1 cellular context compared by ENCODE assay signal in the genomic region with DNA sequence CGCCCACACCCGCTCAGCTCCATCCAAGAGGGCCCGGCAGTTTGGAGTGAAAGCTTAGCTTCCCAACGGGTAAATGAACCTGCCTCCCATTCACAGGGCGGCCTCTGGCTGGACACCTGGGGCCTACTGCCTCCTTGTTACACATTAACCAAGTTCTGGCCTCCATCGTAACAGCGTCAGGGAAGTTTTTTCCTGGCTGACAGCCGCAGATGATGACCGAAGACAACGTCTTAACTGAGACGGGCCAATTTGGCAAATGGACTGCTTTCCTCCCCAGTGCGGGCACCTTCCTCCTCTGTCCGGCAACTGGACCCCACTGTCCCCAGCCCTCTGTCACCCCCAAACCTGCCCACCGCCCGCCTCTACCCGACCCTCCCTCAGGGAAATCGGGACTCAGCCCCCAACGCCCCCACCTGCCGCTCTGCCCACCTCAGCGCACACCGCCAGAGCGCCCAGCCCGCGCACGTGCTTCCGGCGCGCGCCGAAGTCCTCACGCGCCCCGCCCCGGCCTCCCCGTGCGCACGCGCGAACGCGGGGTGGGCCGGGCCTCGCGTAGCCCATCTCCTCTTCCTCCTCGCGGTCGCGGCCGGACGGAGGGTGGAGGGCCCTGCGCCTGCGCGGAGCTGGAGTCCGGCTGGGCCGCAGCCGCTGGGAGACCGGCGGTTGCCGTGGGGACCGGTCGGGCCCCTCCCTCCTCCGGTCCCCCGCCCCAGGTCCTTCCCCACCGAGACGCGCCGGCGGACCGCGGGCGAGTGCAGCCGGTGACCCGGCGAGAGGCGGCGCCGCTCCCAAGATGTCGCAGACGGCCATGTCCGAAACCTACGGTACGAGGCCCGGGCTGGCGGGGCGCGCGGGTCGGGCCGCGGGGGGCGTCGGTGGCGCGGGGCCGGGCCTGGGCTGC.
A peak's percentile ranks its signal among the peaks of the same experiment; 100 is the strongest.
TF ChIP-seq lines count a peak whose summit lies in the region.

A gene with protein sequence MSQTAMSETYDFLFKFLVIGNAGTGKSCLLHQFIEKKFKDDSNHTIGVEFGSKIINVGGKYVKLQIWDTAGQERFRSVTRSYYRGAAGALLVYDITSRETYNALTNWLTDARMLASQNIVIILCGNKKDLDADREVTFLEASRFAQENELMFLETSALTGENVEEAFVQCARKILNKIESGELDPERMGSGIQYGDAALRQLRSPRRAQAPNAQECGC (plus strand): TSS at position 565 of the 901 bp plus-strand sequence. CDS start 229 bp downstream, at position 794.

TF ChIP-seq in HEK293, 187 proteins besides CTCF, POLR2A, EP300 and RAD21 (continued from another document):
- TF ChIP-seq, protein P1, sequence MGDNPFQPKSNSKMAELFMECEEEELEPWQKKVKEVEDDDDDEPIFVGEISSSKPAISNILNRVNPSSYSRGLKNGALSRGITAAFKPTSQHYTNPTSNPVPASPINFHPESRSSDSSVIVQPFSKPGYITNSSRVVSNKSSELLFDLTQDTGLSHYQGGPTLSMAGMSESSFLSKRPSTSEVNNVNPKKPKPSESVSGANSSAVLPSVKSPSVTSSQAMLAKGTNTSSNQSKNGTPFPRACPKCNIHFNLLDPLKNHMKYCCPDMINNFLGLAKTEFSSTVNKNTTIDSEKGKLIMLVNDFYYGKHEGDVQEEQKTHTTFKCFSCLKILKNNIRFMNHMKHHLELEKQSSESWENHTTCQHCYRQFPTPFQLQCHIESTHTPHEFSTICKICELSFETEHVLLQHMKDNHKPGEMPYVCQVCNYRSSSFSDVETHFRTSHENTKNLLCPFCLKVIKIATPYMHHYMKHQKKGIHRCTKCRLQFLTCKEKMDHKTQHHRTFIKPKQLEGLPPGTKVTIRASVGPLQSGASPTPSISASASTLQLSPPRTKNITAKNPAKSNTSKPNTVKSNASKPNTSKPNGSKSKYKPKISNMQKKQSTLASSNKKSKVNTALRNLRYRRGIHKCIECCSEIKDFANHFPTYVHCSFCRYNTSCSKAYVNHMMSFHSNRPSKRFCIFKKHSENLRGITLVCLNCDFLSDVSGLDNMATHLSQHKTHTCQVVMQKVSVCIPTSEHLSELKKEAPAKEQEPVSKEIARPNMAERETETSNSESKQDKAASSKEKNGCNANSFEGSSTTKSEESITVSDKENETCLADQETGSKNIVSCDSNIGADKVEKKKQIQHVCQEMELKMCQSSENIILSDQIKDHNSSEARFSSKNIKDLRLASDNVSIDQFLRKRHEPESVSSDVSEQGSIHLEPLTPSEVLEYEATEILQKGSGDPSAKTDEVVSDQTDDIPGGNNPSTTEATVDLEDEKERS (tag by site-specific recombination; IDR thresholded peaks at IDR 0.05): peak; percentile 77; the same call in 1 of the 2 replicates
- TF ChIP-seq, protein P2, sequence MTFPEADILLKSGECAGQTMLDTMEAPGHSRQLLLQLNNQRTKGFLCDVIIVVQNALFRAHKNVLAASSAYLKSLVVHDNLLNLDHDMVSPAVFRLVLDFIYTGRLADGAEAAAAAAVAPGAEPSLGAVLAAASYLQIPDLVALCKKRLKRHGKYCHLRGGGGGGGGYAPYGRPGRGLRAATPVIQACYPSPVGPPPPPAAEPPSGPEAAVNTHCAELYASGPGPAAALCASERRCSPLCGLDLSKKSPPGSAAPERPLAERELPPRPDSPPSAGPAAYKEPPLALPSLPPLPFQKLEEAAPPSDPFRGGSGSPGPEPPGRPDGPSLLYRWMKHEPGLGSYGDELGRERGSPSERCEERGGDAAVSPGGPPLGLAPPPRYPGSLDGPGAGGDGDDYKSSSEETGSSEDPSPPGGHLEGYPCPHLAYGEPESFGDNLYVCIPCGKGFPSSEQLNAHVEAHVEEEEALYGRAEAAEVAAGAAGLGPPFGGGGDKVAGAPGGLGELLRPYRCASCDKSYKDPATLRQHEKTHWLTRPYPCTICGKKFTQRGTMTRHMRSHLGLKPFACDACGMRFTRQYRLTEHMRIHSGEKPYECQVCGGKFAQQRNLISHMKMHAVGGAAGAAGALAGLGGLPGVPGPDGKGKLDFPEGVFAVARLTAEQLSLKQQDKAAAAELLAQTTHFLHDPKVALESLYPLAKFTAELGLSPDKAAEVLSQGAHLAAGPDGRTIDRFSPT (tag by site-specific recombination; IDR thresholded peaks at IDR 0.05): peak; percentile 86
- TF ChIP-seq, protein P3, sequence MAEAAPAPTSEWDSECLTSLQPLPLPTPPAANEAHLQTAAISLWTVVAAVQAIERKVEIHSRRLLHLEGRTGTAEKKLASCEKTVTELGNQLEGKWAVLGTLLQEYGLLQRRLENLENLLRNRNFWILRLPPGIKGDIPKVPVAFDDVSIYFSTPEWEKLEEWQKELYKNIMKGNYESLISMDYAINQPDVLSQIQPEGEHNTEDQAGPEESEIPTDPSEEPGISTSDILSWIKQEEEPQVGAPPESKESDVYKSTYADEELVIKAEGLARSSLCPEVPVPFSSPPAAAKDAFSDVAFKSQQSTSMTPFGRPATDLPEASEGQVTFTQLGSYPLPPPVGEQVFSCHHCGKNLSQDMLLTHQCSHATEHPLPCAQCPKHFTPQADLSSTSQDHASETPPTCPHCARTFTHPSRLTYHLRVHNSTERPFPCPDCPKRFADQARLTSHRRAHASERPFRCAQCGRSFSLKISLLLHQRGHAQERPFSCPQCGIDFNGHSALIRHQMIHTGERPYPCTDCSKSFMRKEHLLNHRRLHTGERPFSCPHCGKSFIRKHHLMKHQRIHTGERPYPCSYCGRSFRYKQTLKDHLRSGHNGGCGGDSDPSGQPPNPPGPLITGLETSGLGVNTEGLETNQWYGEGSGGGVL (tag by site-specific recombination; IDR thresholded peaks at IDR 0.05): no peak; the same call in 1 of the 2 replicates
- peak; percentile 95; the same call in 1 of the 2 replicates for TF ChIP-seq ZNF561 (tag by site-specific recombination; IDR thresholded peaks at IDR 0.05; ENCODE audit: borderline replicate concordance)
- TF ChIP-seq GLIS1 (tag by site-specific recombination; IDR thresholded peaks at IDR 0.05): no peak; the same call in 1 of the 2 replicates
- TF ChIP-seq FEZF1 (tag by site-specific recombination; IDR thresholded peaks at IDR 0.05): no peak
- no peak for TF ChIP-seq REPIN1 (tag by site-specific recombination; IDR thresholded peaks at IDR 0.05; ENCODE audit: low read depth)
- 0 out of 2 replicates have a peak, but pooled peaks have one; percentile 39 for TF ChIP-seq SCRT1 (tag by site-specific recombination; IDR thresholded peaks at IDR 0.05; ENCODE audit: borderline replicate concordance)
- TF ChIP-seq, protein P4, sequence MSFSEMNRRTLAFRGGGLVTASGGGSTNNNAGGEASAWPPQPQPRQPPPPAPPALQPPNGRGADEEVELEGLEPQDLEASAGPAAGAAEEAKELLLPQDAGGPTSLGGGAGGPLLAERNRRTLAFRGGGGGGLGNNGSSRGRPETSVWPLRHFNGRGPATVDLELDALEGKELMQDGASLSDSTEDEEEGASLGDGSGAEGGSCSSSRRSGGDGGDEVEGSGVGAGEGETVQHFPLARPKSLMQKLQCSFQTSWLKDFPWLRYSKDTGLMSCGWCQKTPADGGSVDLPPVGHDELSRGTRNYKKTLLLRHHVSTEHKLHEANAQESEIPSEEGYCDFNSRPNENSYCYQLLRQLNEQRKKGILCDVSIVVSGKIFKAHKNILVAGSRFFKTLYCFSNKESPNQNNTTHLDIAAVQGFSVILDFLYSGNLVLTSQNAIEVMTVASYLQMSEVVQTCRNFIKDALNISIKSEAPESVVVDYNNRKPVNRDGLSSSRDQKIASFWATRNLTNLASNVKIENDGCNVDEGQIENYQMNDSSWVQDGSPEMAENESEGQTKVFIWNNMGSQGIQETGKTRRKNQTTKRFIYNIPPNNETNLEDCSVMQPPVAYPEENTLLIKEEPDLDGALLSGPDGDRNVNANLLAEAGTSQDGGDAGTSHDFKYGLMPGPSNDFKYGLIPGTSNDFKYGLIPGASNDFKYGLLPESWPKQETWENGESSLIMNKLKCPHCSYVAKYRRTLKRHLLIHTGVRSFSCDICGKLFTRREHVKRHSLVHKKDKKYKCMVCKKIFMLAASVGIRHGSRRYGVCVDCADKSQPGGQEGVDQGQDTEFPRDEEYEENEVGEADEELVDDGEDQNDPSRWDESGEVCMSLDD (tag by site-specific recombination; IDR thresholded peaks at IDR 0.05): no peak
- peak; percentile 79; the same call in 1 of the 2 replicates for TF ChIP-seq YY1 (tag by site-specific recombination; IDR thresholded peaks at IDR 0.05)
- no peak for TF ChIP-seq ZNF544 (tag by site-specific recombination; IDR thresholded peaks at IDR 0.05)
- peak; percentile 81 for TF ChIP-seq ZXDB (tag by site-specific recombination; IDR thresholded peaks at IDR 0.05)
- peak; percentile 76 for TF ChIP-seq ZNF660 (tag by site-specific recombination; IDR thresholded peaks at IDR 0.05)
- peak; percentile 74 for TF ChIP-seq ZNF549 (tag by site-specific recombination; IDR thresholded peaks at IDR 0.05)
- peak; percentile 26; the same call in 1 of the 2 replicates for TF ChIP-seq ZNF76 (tag by site-specific recombination; IDR thresholded peaks at IDR 0.05; ENCODE audit: borderline replicate concordance, low read depth)
- no peak for TF ChIP-seq ZNF366 (tag by site-specific recombination; conservative IDR thresholded peaks at IDR 0.05)
- TF ChIP-seq, protein P5, sequence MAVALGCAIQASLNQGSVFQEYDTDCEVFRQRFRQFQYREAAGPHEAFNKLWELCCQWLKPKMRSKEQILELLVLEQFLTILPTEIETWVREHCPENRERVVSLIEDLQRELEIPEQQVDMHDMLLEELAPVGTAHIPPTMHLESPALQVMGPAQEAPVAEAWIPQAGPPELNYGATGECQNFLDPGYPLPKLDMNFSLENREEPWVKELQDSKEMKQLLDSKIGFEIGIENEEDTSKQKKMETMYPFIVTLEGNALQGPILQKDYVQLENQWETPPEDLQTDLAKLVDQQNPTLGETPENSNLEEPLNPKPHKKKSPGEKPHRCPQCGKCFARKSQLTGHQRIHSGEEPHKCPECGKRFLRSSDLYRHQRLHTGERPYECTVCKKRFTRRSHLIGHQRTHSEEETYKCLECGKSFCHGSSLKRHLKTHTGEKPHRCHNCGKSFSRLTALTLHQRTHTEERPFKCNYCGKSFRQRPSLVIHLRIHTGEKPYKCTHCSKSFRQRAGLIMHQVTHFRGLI (tag by site-specific recombination; IDR thresholded peaks at IDR 0.05): peak; percentile 48
- TF ChIP-seq ZNF114 (tag by site-specific recombination; IDR thresholded peaks at IDR 0.05): no peak
